Comparison of ENCODE assay signal across 7 cellular contexts in the genomic region with DNA sequence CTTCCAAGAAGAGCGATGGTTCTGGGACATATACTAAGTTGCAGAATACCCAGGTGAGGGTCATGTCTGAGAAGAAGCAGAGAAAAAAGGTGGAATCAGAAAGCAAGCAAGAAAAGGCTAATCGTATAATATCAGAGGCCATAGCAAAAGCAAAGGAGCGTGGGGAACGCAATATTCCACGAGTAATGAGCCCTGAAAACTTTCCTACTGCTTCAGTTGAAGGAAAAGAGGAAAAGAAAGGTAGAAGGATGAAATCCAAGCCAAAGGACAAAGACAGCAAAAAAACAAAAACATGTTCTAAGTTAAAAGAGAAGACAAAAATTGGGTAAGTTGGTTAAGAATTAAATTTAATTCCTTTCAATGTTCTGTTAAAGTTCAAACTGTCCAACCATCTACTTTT.
DNase-seq lines count a peak whose midpoint lies in the region; ATAC-seq and TF ChIP-seq lines count a peak whose summit lies in the region.

No MANE protein-coding gene starts in this region.

- peaks cover 55% of the 10 kb centered on the region for H3K79me2 ChIP-seq in fibroblast of lung (ENCODE audit: control insufficient read depth, insufficient read depth, low read length)

- H3K4me2 ChIP-seq in fibroblast of lung (ENCODE audit: extremely low read depth, insufficient read depth, low read length), result peak overlapping the region; percentile 99

- peak overlapping the region; percentile 62 for H3K27ac ChIP-seq in fibroblast of lung (ENCODE audit: insufficient read depth, low read length)

- no peak for TF ChIP-seq CTCF in fibroblast of lung (conservative IDR thresholded peaks at IDR 0.05 in 1 of 2, IDR thresholded peaks at IDR 0.05 in 1 of 2; ENCODE audit: low read depth in 1 of 2, low read length in 2 of 2)
- no peak for TF ChIP-seq CTCF in retinal pigment epithelial cell (conservative IDR thresholded peaks at IDR 0.05; ENCODE audit: low read depth, low read length)

- H3K9ac ChIP-seq in fibroblast of lung (ENCODE audit: insufficient read depth, low read length), result peak overlapping the region; percentile 11

- H4K20me1 ChIP-seq in fibroblast of lung (ENCODE audit: control insufficient read depth, extremely low read depth, insufficient read depth, low read length), result no peaks in the 10 kb centered on the region

- no peak for ATAC-seq in HG03342 (IDR thresholded peaks at IDR 0.05; ENCODE audit: unreplicated experiment)

- H2AFZ ChIP-seq in fibroblast of lung (ENCODE audit: low read length), result no peak overlapping the region

- no peaks in the 10 kb centered on the region for H3K36me3 ChIP-seq in fibroblast of lung (ENCODE audit: control insufficient read depth, insufficient read depth, low read length)

- H3K27me3 ChIP-seq in fibroblast of lung (ENCODE audit: control insufficient read depth, insufficient read depth, low read length), result no peaks in the 10 kb centered on the region

- DNase-seq in NCI-H69 (lab: John Stamatoyannopoulos, UW) (peak; percentile 25), fibroblast of lung (ENCODE audit: low read depth in 2 of 2) (no peak), retinal pigment epithelial cell (ENCODE audit: low read depth) (no peak), NCI-H1436 treated with DMSO at 0.1 percent for 48 hours (lab: John Stamatoyannopoulos, UW) (no peak), NCI-H2081 (lab: John Stamatoyannopoulos, UW) (no peak)

- H3K9me3 ChIP-seq in fibroblast of lung (ENCODE audit: control insufficient read depth, insufficient read depth, low read depth, low read length), result no peaks in the 10 kb centered on the region

- peaks cover 9% of the 10 kb centered on the region for H3K4me1 ChIP-seq in fibroblast of lung (ENCODE audit: control insufficient read depth, extremely low read depth, insufficient read depth, low read length)

- H3K4me3 ChIP-seq in GM08714 (ENCODE audit: low read length) (peak overlapping the region; percentile 99), fibroblast of lung (replicated peaks in 1 of 4; ENCODE audit: control extremely low read depth in 1 of 4, insufficient read depth in 1 of 4, low read depth in 3 of 4, low read length in 4 of 4) (peak overlapping the region; percentile 68 to 97 (median 77)), retinal pigment epithelial cell (ENCODE audit: low read length) (peak overlapping the region; percentile 52)
